Comparison of ENCODE assay signal across 8 cellular contexts in the genomic region with DNA sequence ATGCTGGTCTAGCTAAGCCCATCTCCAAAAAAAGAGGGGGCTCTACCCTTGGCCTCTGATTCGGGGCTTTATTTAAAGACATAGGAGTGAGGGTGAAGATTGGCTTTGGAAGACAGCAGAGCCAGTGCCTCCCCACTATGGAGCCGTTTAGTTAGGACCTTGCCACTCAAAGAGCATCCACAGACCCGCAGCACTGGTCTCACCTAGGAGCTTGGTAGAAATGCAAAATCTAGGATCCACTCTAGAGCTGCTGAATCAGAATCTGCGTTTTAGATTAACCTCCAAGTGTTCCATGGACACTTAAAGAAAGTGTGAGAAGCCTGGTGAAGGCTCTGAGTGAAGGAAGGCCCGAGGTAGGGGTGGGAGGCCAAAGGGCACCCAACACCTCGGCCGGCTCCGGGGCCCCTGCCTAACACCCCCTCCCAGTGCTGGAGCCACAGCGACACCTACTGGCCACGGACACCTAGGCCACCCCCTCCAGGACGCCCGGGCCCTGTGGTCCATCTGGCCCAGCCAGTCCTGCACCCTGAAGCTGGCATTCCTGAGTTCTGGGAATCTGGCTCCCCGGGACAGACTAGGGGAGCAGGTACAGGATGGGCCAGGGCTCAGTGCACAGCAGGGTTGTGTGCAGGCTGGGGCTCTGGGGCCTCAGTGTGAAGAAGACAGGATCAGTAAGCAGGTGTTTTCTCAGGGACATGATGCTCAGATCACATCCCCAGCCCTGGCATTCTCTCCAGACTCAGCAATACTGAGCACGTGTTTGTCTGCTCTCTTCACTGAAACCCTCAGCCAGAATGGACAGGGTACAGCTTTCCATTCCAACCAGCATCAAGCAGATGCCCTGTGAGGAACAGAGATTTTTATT.
DNase-seq lines count a peak whose midpoint lies in the region; ATAC-seq, FAIRE-seq and TF ChIP-seq lines count a peak whose summit lies in the region.

No MANE protein-coding gene starts in this region.

- no peaks in the 10 kb centered on the region for H3K9me1 ChIP-seq in K562 (ENCODE audit: control insufficient read depth, insufficient read depth, low read length)

- no peak overlapping the region for H3K27ac ChIP-seq in K562 (ENCODE audit: extremely low read depth, low read depth, low read length)

- FAIRE-seq in K562 (lab: Jason Lieb, UNC) = peak; percentile 84

- WGBS in K562 (ENCODE audit: insufficient coverage, low coverage, missing lambda C conversion rate) = 4% methylated on average over 14 of the region's 14 CpGs

- in situ Hi-C loops in K562 (cut with MboI) = loop anchor here (10.0 kb wide), 1 partner anchor 370 kb away; no protein-coding TSS in a partner anchor

- H3K36me3 ChIP-seq in K562 (ENCODE audit: control insufficient read depth, insufficient read depth, low read length) = no peaks in the 10 kb centered on the region

- BruUV-seq in K562 (replicated peaks; lab: Mats Ljungman, UMichigan) = no TSS peak

- no peak for TF ChIP-seq EP300 in K562 (IDR thresholded peaks at IDR 0.05; ENCODE audit: low read length)

- DNase-seq in AML-193 (lab: John Stamatoyannopoulos, UW) = peak; percentile 25 to 34
- DNase-seq in GM19240 (ENCODE audit: insufficient read length, low spot score) = peak; percentile 95
- DNase-seq in NCI-H1092 treated with DMSO at 0.1 percent for 48 hours (lab: John Stamatoyannopoulos, UW) = peak; percentile 62
- peak; percentile 78 for DNase-seq in UCSD-AML1 (lab: John Stamatoyannopoulos, UW; ENCODE audit: unreplicated experiment)
- DNase-seq in K562 (ENCODE audit: extremely low read depth in 1 of 4, low spot score in 3 of 4) = peak; percentile 84 to 98 (median 96)
- DNase-seq in iris pigment epithelial cell (ENCODE audit: low read depth) = peak; percentile 35
- peak; percentile 87 for DNase-seq in stimulated activated CD4-positive, alpha-beta T cell treated with anti-CD3 and anti-CD28 coated beads, Interleukin-15, amount 100 ng/mL, for 24 hours

- H3K9me3 ChIP-seq in K562 (replicated peaks; ENCODE audit: control insufficient read depth, insufficient read depth, low read depth, low read length) = no peaks in the 10 kb centered on the region

- H3K9ac ChIP-seq in K562 (ENCODE audit: insufficient read depth in 1 of 2, low read depth in 2 of 2, low read length in 2 of 2) = no peak overlapping the region

- H3K4me3 ChIP-seq in K562 = no peak overlapping the region

- ATAC-seq in K562 (peak; percentile 99), GM19467 (IDR thresholded peaks at IDR 0.05; ENCODE audit: unreplicated experiment) (no peak)

- TF ChIP-seq CTCF in K562 (IDR thresholded peaks at IDR 0.05 in 2 of 3, conservative IDR thresholded peaks at IDR 0.05 in 1 of 3; ENCODE audit: insufficient read depth in 2 of 3, low read depth in 1 of 3, low read length in 3 of 3) = peak; percentile 96 to 98 (median 97)

- intact Hi-C loops in K562 (cut with micrococcal nuclease) = loop anchor here (1.0 to 10.0 kb wide), 5 partner anchors 48 to 503 kb away; no protein-coding TSS in a partner anchor

- peaks cover 0 to 9% of the 10 kb centered on the region in 2 experiments; a peak in 2 of 5 replicates for H3K4me1 ChIP-seq in K562 (replicated peaks in 1 of 2; ENCODE audit: control insufficient read depth in 2 of 2, insufficient read depth in 2 of 2, low read length in 2 of 2)

- no peaks in the 10 kb centered on the region for H3K79me2 ChIP-seq in K562 (ENCODE audit: control insufficient read depth, insufficient read depth, low read length)

- peak; percentile 88 to 97 for TF ChIP-seq RAD21 in K562 (CRISPR knock-in tag; conservative IDR thresholded peaks at IDR 0.05 in 1 of 2, IDR thresholded peaks at IDR 0.05 in 1 of 2)

- peaks cover 2% of the 10 kb centered on the region; the same call in 1 of the 2 replicates for H4K20me1 ChIP-seq in K562 (replicated peaks; ENCODE audit: control insufficient read depth, insufficient read depth, low read length)

- POLR2A ChIA-PET in K562 (lab: Yijun Ruan, JAX) = interaction anchor here (0.5 to 1.5 kb wide), 8 partner anchors 8 to 1302 kb away, joined by 3 to 6 read pairs (median 4); no protein-coding TSS in a partner anchor

- TF ChIP-seq POLR2A in K562 (conservative IDR thresholded peaks at IDR 0.05) = no peak

- CTCF ChIA-PET in K562 (lab: Yijun Ruan, JAX; ENCODE audit: low intra/inter-chr PET ratio) = interaction anchor here (0.6 to 2.8 kb wide), 6 partner anchors 217 to 503 kb away, joined by 3 to 32 read pairs (median 3); no protein-coding TSS in a partner anchor

- H3K27me3 ChIP-seq in K562 (ENCODE audit: control insufficient read depth in 2 of 2, insufficient read depth in 2 of 2, low read length in 2 of 2) = peaks cover 33 to 61% of the 10 kb centered on the region in 2 experiments

- no peak overlapping the region for H2AFZ ChIP-seq in K562 (ENCODE audit: low read depth, low read length)

- H3K4me2 ChIP-seq in K562 (ENCODE audit: insufficient read depth, low read length) = no peak overlapping the region

TF ChIP-seq in K562, 482 proteins besides CTCF, POLR2A, EP300 and RAD21 (continues in another document):
- TF ChIP-seq RB1 (IDR thresholded peaks at IDR 0.05; ENCODE audit: low read depth) = peak; percentile 82
- TF ChIP-seq, protein P1, sequence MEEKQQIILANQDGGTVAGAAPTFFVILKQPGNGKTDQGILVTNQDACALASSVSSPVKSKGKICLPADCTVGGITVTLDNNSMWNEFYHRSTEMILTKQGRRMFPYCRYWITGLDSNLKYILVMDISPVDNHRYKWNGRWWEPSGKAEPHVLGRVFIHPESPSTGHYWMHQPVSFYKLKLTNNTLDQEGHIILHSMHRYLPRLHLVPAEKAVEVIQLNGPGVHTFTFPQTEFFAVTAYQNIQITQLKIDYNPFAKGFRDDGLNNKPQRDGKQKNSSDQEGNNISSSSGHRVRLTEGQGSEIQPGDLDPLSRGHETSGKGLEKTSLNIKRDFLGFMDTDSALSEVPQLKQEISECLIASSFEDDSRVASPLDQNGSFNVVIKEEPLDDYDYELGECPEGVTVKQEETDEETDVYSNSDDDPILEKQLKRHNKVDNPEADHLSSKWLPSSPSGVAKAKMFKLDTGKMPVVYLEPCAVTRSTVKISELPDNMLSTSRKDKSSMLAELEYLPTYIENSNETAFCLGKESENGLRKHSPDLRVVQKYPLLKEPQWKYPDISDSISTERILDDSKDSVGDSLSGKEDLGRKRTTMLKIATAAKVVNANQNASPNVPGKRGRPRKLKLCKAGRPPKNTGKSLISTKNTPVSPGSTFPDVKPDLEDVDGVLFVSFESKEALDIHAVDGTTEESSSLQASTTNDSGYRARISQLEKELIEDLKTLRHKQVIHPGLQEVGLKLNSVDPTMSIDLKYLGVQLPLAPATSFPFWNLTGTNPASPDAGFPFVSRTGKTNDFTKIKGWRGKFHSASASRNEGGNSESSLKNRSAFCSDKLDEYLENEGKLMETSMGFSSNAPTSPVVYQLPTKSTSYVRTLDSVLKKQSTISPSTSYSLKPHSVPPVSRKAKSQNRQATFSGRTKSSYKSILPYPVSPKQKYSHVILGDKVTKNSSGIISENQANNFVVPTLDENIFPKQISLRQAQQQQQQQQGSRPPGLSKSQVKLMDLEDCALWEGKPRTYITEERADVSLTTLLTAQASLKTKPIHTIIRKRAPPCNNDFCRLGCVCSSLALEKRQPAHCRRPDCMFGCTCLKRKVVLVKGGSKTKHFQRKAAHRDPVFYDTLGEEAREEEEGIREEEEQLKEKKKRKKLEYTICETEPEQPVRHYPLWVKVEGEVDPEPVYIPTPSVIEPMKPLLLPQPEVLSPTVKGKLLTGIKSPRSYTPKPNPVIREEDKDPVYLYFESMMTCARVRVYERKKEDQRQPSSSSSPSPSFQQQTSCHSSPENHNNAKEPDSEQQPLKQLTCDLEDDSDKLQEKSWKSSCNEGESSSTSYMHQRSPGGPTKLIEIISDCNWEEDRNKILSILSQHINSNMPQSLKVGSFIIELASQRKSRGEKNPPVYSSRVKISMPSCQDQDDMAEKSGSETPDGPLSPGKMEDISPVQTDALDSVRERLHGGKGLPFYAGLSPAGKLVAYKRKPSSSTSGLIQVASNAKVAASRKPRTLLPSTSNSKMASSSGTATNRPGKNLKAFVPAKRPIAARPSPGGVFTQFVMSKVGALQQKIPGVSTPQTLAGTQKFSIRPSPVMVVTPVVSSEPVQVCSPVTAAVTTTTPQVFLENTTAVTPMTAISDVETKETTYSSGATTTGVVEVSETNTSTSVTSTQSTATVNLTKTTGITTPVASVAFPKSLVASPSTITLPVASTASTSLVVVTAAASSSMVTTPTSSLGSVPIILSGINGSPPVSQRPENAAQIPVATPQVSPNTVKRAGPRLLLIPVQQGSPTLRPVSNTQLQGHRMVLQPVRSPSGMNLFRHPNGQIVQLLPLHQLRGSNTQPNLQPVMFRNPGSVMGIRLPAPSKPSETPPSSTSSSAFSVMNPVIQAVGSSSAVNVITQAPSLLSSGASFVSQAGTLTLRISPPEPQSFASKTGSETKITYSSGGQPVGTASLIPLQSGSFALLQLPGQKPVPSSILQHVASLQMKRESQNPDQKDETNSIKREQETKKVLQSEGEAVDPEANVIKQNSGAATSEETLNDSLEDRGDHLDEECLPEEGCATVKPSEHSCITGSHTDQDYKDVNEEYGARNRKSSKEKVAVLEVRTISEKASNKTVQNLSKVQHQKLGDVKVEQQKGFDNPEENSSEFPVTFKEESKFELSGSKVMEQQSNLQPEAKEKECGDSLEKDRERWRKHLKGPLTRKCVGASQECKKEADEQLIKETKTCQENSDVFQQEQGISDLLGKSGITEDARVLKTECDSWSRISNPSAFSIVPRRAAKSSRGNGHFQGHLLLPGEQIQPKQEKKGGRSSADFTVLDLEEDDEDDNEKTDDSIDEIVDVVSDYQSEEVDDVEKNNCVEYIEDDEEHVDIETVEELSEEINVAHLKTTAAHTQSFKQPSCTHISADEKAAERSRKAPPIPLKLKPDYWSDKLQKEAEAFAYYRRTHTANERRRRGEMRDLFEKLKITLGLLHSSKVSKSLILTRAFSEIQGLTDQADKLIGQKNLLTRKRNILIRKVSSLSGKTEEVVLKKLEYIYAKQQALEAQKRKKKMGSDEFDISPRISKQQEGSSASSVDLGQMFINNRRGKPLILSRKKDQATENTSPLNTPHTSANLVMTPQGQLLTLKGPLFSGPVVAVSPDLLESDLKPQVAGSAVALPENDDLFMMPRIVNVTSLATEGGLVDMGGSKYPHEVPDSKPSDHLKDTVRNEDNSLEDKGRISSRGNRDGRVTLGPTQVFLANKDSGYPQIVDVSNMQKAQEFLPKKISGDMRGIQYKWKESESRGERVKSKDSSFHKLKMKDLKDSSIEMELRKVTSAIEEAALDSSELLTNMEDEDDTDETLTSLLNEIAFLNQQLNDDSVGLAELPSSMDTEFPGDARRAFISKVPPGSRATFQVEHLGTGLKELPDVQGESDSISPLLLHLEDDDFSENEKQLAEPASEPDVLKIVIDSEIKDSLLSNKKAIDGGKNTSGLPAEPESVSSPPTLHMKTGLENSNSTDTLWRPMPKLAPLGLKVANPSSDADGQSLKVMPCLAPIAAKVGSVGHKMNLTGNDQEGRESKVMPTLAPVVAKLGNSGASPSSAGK (IDR thresholded peaks at IDR 0.05) = no peak

Comparison
In these comparisons a context has a peak if more than half of its experiments do, and no peak if none do; other contexts are left out.
1. DNase-seq: peak in every context shown above with its lines; median percentile 96 in K562; 95 in GM19240; 87 in stimulated activated CD4-positive, alpha-beta T cell treated with anti-CD3 and anti-CD28 coated beads, Interleukin-15, amount 100 ng/mL, for 24 hours; 78 in UCSD-AML1; 62 in NCI-H1092 treated with DMSO at 0.1 percent for 48 hours; 35 in iris pigment epithelial cell; 30 in AML-193.